ENCODE assay signal across 8 cellular contexts in the genomic region with DNA sequence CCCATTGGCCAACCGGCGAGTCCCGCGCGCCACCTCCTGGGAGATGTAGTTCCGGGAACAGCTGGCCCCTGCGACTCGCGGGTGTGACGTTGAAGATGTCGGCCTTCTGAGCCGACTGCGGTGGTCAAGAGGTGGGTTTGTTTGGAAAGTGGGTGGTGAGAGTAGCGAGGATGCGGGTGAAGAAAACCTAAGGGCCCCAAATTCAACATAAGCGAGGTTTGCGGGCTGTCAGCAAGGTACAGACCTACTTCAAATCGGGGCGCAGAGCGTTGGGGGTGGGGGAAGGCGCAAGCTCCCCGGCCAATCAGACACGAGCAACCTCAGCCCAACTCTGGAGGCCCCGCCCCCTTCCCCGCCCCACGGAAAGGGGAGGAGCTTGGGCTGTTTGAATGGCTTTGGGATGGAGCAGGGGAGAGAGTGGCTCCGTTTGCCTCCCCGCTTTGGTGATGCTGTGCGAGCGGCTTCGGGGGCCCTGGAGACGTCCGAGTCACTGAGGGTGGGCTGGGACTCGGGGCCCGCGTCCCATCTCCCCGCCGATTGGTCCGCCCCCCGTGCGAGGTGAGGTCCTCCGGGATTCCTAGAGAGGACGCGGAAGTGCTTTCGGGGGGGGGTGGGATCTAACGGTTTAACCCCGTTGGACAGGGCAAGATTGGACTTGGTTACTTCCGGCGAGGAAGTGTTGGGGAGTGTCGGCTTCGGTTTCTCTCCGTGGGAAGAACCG. TPM values are rescaled to one million over a fixed set of nuclear protein-coding genes. Genes with fewer than 3 reads are reported as not detected.
DNase-seq lines count a peak whose midpoint lies in the region; TF ChIP-seq lines count a peak whose summit lies in the region.

A gene (plus strand): TSS at position 60 of the 721 bp plus-strand sequence. CDS start 1,383 bp downstream, outside the sequence.

- peaks cover 26% of the 10 kb centered on the region for H3K4me1 Mint-ChIP-seq in nephron progenitor cell
- peaks cover 34% of the 10 kb centered on the region for H3K4me1 Mint-ChIP-seq in stimulated activated naive CD8-positive, alpha-beta T cell treated with anti-CD3 and anti-CD28 coated beads, Interleukin-15, Interleukin-2, amounts not matched to agents 100 ng/mL and 50 ng/mL, for 24 hours (ENCODE audit: low read depth)

- H3K27me3 Mint-ChIP-seq in nephron progenitor cell (ENCODE audit: low read depth, poor library complexity), result no peaks in the 10 kb centered on the region
- H3K27me3 Mint-ChIP-seq in stimulated activated naive CD8-positive, alpha-beta T cell treated with anti-CD3 and anti-CD28 coated beads, Interleukin-15, Interleukin-2, amounts not matched to agents 100 ng/mL and 50 ng/mL, for 24 hours, result no peaks in the 10 kb centered on the region

- no peaks in the 10 kb centered on the region for H3K27me3 ChIP-seq in H7 (ENCODE audit: control insufficient read depth, insufficient read depth, low read length)

- DNase-seq in ELR (ENCODE audit: low read depth) (peak; percentile 96), H7 (peak; percentile 98), M059J (ENCODE audit: low read depth) (peak; percentile 96), fibroblast of the conjunctiva (ENCODE audit: low read depth) (peak; percentile 93), nephron progenitor cell (peak; percentile 99)
- DNase-seq in activated effector memory CD4-positive, alpha-beta T cell treated with Interleukin-2 at 50 U/mL for 16 hours, result peak; percentile 96

- peaks cover 8% of the 10 kb centered on the region for H3K9me3 Mint-ChIP-seq in nephron progenitor cell
- peaks cover 5% of the 10 kb centered on the region for H3K9me3 Mint-ChIP-seq in stimulated activated naive CD8-positive, alpha-beta T cell treated with anti-CD3 and anti-CD28 coated beads, Interleukin-15, Interleukin-2, amounts not matched to agents 100 ng/mL and 50 ng/mL, for 24 hours

- H3K4me3 ChIP-seq in H7 (ENCODE audit: insufficient read depth, low read depth, low read length), result peak within 1 kb of the TSS; percentile 84

- H3K36me3 Mint-ChIP-seq in nephron progenitor cell (ENCODE audit: low read depth), result peaks cover 19% of the 10 kb centered on the region
- peaks cover 15% of the 10 kb centered on the region for H3K36me3 Mint-ChIP-seq in stimulated activated naive CD8-positive, alpha-beta T cell treated with anti-CD3 and anti-CD28 coated beads, Interleukin-15, Interleukin-2, amounts not matched to agents 100 ng/mL and 50 ng/mL, for 24 hours (ENCODE audit: low read depth)

- H3K27ac Mint-ChIP-seq in nephron progenitor cell, result peak within 1 kb of the TSS; percentile 98
- H3K27ac Mint-ChIP-seq in stimulated activated naive CD8-positive, alpha-beta T cell treated with anti-CD3 and anti-CD28 coated beads, Interleukin-15, Interleukin-2, amounts not matched to agents 100 ng/mL and 50 ng/mL, for 24 hours, result peak within 1 kb of the TSS; percentile 98

- no peaks in the 10 kb centered on the region for H3K36me3 ChIP-seq in H7 (replicated peaks; ENCODE audit: control insufficient read depth, insufficient read depth, low read length)

- no peak for TF ChIP-seq CTCF in nephron progenitor cell (IDR thresholded peaks at IDR 0.05)

- peak; percentile 70 for TF ChIP-seq POLR2A in Raji (IDR thresholded peaks at IDR 0.05; ENCODE audit: insufficient read depth, low read depth, low read length)

- peak within 1 kb of the TSS; percentile 95 for H3K4me3 Mint-ChIP-seq in nephron progenitor cell
- peak within 1 kb of the TSS; percentile 98 for H3K4me3 Mint-ChIP-seq in stimulated activated naive CD8-positive, alpha-beta T cell treated with anti-CD3 and anti-CD28 coated beads, Interleukin-15, Interleukin-2, amounts not matched to agents 100 ng/mL and 50 ng/mL, for 24 hours

RNA-seq across cellular contexts. Expression of the gene that starts here (rescaled TPM):
- total RNA-seq in H7 (2014; rRNA removed; shearing (Covaris generic)), result 20.0 and 28.7 TPM in 2 replicates
- 12.8 and 19.9 TPM in 2 replicates for total RNA-seq in M059J (2014; rRNA removed; shearing (Covaris generic))

Comparison
In these comparisons a context has a peak if more than half of its experiments do, and no peak if none do; other contexts are left out.
1. Peak in every context shown above with its lines: DNase-seq and H3K4me3 ChIP-seq.